22 cellular contexts compared by ENCODE assay signal in genomic region chr7:34219153-34219552, GRCh38.
"Had no signal": no experiment of that assay in that cellular context is flagged by ENCODE, and none has a peak within 500 bp of the region (broad histone marks: within the 10 kb centered on the region; RNA-seq: fewer than 3 reads in every experiment).

No MANE protein-coding gene starts in this region.

- H3K27me3 Mint-ChIP-seq: T-cell had no signal

- H3K4me3 Mint-ChIP-seq: T-cell had no signal

- H3K4me2 ChIP-seq: SK-N-SH had no signal

- H3K4me1 Mint-ChIP-seq: T-cell had no signal

- H3K9ac ChIP-seq: SK-N-SH had no signal

- H3K9me3 ChIP-seq: SK-N-SH had no signal

- H3K36me3 Mint-ChIP-seq: T-cell had no signal

- DNase-seq: KBM-7, MV-4-11, NCI-H1048, NCI-H1105, NCI-H1417, NCI-H1436 treated with DMSO at 0.1 percent for 48 hours, NCI-H1694, NCI-H187 treated with DMSO at 0.1 percent for 48 hours, NCI-H2029 treated with DMSO at 0.1 percent for 48 hours, NCI-H2107, NCI-H2171 treated with DMSO at 0.1 percent for 48 hours, NCI-H345, NCI-H446 treated with DMSO at 0.1 percent for 48 hours, NCI-H510A treated with DMSO at 0.1 percent for 48 hours, NCI-H526, PC-3, SHP77, SK-N-SH, SW 1271, T-cell had no signal

- H3K27ac Mint-ChIP-seq: T-cell had no signal

- ATAC-seq: Panc1, PC-3, T-cell had no signal

- H3K27ac ChIP-seq: RWPE1 had no signal
